8 cellular contexts compared by ENCODE assay signal in genomic region chrX:41332408-41332987, GRCh38. TPM values are rescaled to one million over a fixed set of nuclear protein-coding genes. Genes with fewer than 3 reads are reported as not detected.
A peak's percentile ranks its signal among the peaks of the same experiment; 100 is the strongest.
DNase-seq lines count a peak whose midpoint lies in the region; ATAC-seq and TF ChIP-seq lines count a peak whose summit lies in the region.

No MANE protein-coding gene starts in this region.

- peaks cover 0 to 18% (median 0%) of the 10 kb centered on the region in 8 donors for H3K9me3 Mint-ChIP-seq in CD4-positive, alpha-beta memory T cell
- no peaks in the 10 kb centered on the region for H3K9me3 Mint-ChIP-seq in osteocyte (ENCODE audit: unreplicated experiment)

- peak overlapping the region; percentile 91 to 99 (median 98) for H3K4me3 Mint-ChIP-seq in CD4-positive, alpha-beta memory T cell
- peak overlapping the region; percentile 82 for H3K4me3 Mint-ChIP-seq in osteocyte (ENCODE audit: unreplicated experiment)

- no peak for DNase-seq in CD4-positive, alpha-beta memory T cell
- DNase-seq in fibroblast of the aortic adventitia (ENCODE audit: low read depth) (no peak), osteocyte (ENCODE audit: extremely low spot score, unreplicated experiment) (no peak), AML-193 (lab: John Stamatoyannopoulos, UW) (no peak), DMS153 treated with DMSO at 0.1 percent for 48 hours (lab: John Stamatoyannopoulos, UW; ENCODE audit: unreplicated experiment) (no peak)

- H3K4me1 ChIP-seq in CD4-positive, alpha-beta memory T cell (ENCODE audit: insufficient read depth, low read length): peaks cover 14% of the 10 kb centered on the region

- H3K4me1 Mint-ChIP-seq in CD4-positive, alpha-beta memory T cell: peaks cover 3 to 52% (median 31%) of the 10 kb centered on the region in 4 donors
- H3K4me1 Mint-ChIP-seq in osteocyte (ENCODE audit: unreplicated experiment): peaks cover 30% of the 10 kb centered on the region

- peaks cover 7 to 40% of the 10 kb centered on the region in 2 donors for H3K36me3 Mint-ChIP-seq in CD4-positive, alpha-beta memory T cell
- no peaks in the 10 kb centered on the region for H3K36me3 Mint-ChIP-seq in osteocyte (ENCODE audit: unreplicated experiment)

- H3K27ac Mint-ChIP-seq in CD4-positive, alpha-beta memory T cell: peak overlapping the region; percentile 99 to 100 (median 100)
- H3K27ac Mint-ChIP-seq in osteocyte (ENCODE audit: unreplicated experiment): peak overlapping the region; percentile 100

- H3K27ac ChIP-seq in CD4-positive, alpha-beta memory T cell (ENCODE audit: low read depth, low read length): peak overlapping the region; percentile 98

- no peak for TF ChIP-seq CTCF in WI38 (IDR thresholded peaks at IDR 0.05; ENCODE audit: low read depth, low read length)
- no peak for TF ChIP-seq CTCF in fibroblast of the aortic adventitia (IDR thresholded peaks at IDR 0.05; ENCODE audit: insufficient read depth, low read length)
- TF ChIP-seq CTCF in osteocyte (IDR thresholded peaks at IDR 0.05): no peak

- POLR2A ChIA-PET in CD4-positive, alpha-beta memory T cell (lab: Charles Lee; ENCODE audit: partially characterized antibody): interaction anchor here (1.2 to 3.0 kb wide), 2 partner anchors 51 to 115 kb away, joined by 3 to 24 read pairs; partner anchors contain the start of gene NYX

- CTCF ChIA-PET in CD4-positive, alpha-beta memory T cell (lab: Charles Lee; ENCODE audit: partially characterized antibody): no interaction called here

- H3K4me3 ChIP-seq in CD4-positive, alpha-beta memory T cell (ENCODE audit: low read length in 2 of 2): peak overlapping the region in 1 of 2 donors; percentile 98
- H3K4me3 ChIP-seq in WI38 (ENCODE audit: low read depth, low read length): peak overlapping the region; percentile 100
- peak overlapping the region; percentile 99 for H3K4me3 ChIP-seq in fibroblast of the aortic adventitia (ENCODE audit: low read depth, low read length)

- intact Hi-C loops in CD4-positive, alpha-beta memory T cell (cut with micrococcal nuclease): loop anchor here (5.0 to 10.0 kb wide), 2 partner anchors 685 to 748 kb away; partner anchors contain the start of genes ATP6AP2 and CXorf38

- no peaks in the 10 kb centered on the region for H3K9me3 ChIP-seq in CD4-positive, alpha-beta memory T cell (ENCODE audit: control insufficient read depth in 1 of 2, low read length in 2 of 2)

- no peaks in the 10 kb centered on the region for H3K27me3 Mint-ChIP-seq in CD4-positive, alpha-beta memory T cell
- H3K27me3 Mint-ChIP-seq in osteocyte (ENCODE audit: unreplicated experiment): no peaks in the 10 kb centered on the region

- no peaks in the 10 kb centered on the region for H3K36me3 ChIP-seq in CD4-positive, alpha-beta memory T cell (ENCODE audit: insufficient read depth, low read length)

- ATAC-seq in GM19025 (IDR thresholded peaks at IDR 0.05; ENCODE audit: low read depth, unreplicated experiment) (peak; percentile 17), HG03432 (IDR thresholded peaks at IDR 0.05; ENCODE audit: unreplicated experiment) (peak; percentile 15)

- no peaks in the 10 kb centered on the region for H3K27me3 ChIP-seq in CD4-positive, alpha-beta memory T cell (ENCODE audit: insufficient read depth, low read length)

RNA-seq across cellular contexts. Expression of gene DDX3X, which starts 1.5 kb away (rescaled TPM):
- total RNA-seq in CD4-positive, alpha-beta memory T cell: 100 to 1,000 TPM; 318 to 320 TPM
- polyA plus RNA-seq in CD4-positive, alpha-beta memory T cell: 100 to 1,000 TPM; 256 to 257 TPM
- total RNA-seq in fibroblast of the aortic adventitia (ENCODE audit: low replicate concordance) (209 and 316 TPM in 2 replicates), osteocyte (212 and 215 TPM in 2 replicates)
